28 cellular contexts compared by ENCODE assay signal in the genomic region with DNA sequence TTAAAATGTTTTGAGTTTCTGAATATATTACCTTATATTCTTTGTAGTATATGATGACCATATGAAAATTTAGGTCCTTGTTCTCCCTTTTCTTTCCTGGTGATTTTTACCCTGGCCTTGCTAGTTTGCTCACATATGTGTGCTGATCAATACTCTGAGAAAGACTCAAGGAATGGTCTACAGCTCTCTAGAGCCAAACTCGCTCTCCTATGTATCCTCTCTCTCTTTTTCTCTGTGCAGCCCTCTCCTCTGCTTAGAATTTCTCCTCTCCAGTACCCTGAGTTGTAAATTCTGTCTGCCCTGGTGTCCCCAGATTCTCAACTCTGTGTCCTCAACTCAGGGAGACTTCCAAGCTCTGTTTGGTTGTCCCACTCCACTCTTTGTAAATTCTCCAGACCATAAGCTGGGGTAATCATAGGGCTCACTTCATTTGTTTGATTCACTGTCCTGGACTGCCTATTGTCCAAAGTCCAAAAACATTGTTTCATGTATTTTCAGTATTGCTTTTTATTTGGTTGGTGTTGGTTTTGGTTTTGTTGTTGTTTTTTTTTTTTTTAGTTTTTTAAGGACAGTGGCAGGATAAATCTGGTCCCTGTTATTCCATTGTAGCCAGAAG. TPM values are rescaled to one million over a fixed set of nuclear protein-coding genes. Genes with fewer than 3 reads are reported as not detected.
"Had no signal": no experiment of that assay in that cellular context is flagged by ENCODE, and none has a peak within 500 bp of the region (broad histone marks: within the 10 kb centered on the region; RNA-seq: fewer than 3 reads in every experiment).

No MANE protein-coding gene starts in this region.

- H3K4me3 Mint-ChIP-seq: activated CD4-positive, alpha-beta memory T cell treated with anti-CD3 and anti-CD28 coated beads, Interleukin-2, amount 10 ng/mL, durations not matched to agents 7 days and 5 days; activated CD4-positive, alpha-beta T cell treated with anti-CD3 and anti-CD28 coated beads for 36 hours; activated naive CD4-positive, alpha-beta T cell treated with anti-CD3 and anti-CD28 coated beads, Interleukin-2, amount 10 ng/mL, durations not matched to agents 7 days and 5 days; activated naive CD8-positive, alpha-beta T cell treated with anti-CD3 and anti-CD28 coated beads for 36 hours; activated T-cell treated with anti-CD3 and anti-CD28 coated beads, Interleukin-2, amount 50 U/mL, for 72 hours; T-helper 17 cell had no signal

- H3K4me1 Mint-ChIP-seq: activated CD4-positive, alpha-beta memory T cell treated with anti-CD3 and anti-CD28 coated beads, Interleukin-2, amount 10 ng/mL, durations not matched to agents 7 days and 5 days; activated CD4-positive, alpha-beta T cell treated with anti-CD3 and anti-CD28 coated beads for 36 hours; activated naive CD4-positive, alpha-beta T cell treated with anti-CD3 and anti-CD28 coated beads, Interleukin-2, amount 10 ng/mL, durations not matched to agents 7 days and 5 days; activated naive CD8-positive, alpha-beta T cell treated with anti-CD3 and anti-CD28 coated beads for 36 hours; T-helper 17 cell had no signal

- H3K27me3 Mint-ChIP-seq: activated CD4-positive, alpha-beta memory T cell treated with anti-CD3 and anti-CD28 coated beads, Interleukin-2, amount 10 ng/mL, durations not matched to agents 7 days and 5 days; activated CD4-positive, alpha-beta T cell treated with anti-CD3 and anti-CD28 coated beads for 36 hours; activated naive CD4-positive, alpha-beta T cell treated with anti-CD3 and anti-CD28 coated beads, Interleukin-2, amount 10 ng/mL, durations not matched to agents 7 days and 5 days; activated naive CD8-positive, alpha-beta T cell treated with anti-CD3 and anti-CD28 coated beads for 36 hours; T-helper 17 cell had no signal

- H3K36me3 Mint-ChIP-seq: activated naive CD8-positive, alpha-beta T cell treated with anti-CD3 and anti-CD28 coated beads for 36 hours had no signal

- ATAC-seq: activated CD4-positive, alpha-beta T cell treated with anti-CD3 and anti-CD28 coated beads for 36 hours; activated T-cell treated with anti-CD3 and anti-CD28 coated beads, Interleukin-2, amount 50 U/mL, for 72 hours; PC-3; T-helper 17 cell had no signal

- DNase-seq: activated CD4-positive, alpha-beta memory T cell treated with anti-CD3 and anti-CD28 coated beads, Interleukin-2, amount 10 ng/mL, durations not matched to agents 7 days and 5 days; activated CD4-positive, alpha-beta T cell treated with anti-CD3 and anti-CD28 coated beads for 36 hours; activated CD4-positive, alpha-beta T cell treated with anti-CD3 and anti-CD28 coated beads, Interleukin-2, amount 50 U/mL, for 1 hour; activated CD8-positive, alpha-beta memory T cell treated with anti-CD3 and anti-CD28 coated beads, Interleukin-2, amount 50 U/mL, for 4 hours; activated gamma-delta T cell treated with Interleukin-2 at 50 U/mL for 16 hours; activated naive CD4-positive, alpha-beta T cell treated with anti-CD3 and anti-CD28 coated beads, Interleukin-2, amount 10 ng/mL, durations not matched to agents 7 days and 5 days; activated naive CD8-positive, alpha-beta T cell treated with anti-CD3 and anti-CD28 coated beads for 36 hours; activated T-cell treated with anti-CD3 and anti-CD28 coated beads, Interleukin-2, amount 50 U/mL, for 72 hours; cerebellar nuclear complex; Karpas-422; NCI-H1092; NCI-H1417 treated with DMSO at 0.1 percent for 48 hours; NCI-H1694; NCI-H2029; NCI-H2107; NCI-H2171 treated with DMSO at 0.1 percent for 48 hours; NCI-H345; NCI-H510A; NCI-H526 treated with DMSO at 0.1 percent for 48 hours; NCI-H82; NK-92 treated with Interleukin-12 subunit alpha and Interleukin-12 subunit beta, amount 100 ng/mL, for 24 hours; PC-3; SHP77 treated with DMSO at 0.1 percent for 48 hours; T-helper 17 cell; T-helper 9 cell had no signal

- H3K27ac Mint-ChIP-seq: activated CD4-positive, alpha-beta memory T cell treated with anti-CD3 and anti-CD28 coated beads, Interleukin-2, amount 10 ng/mL, durations not matched to agents 7 days and 5 days; activated CD4-positive, alpha-beta T cell treated with anti-CD3 and anti-CD28 coated beads for 36 hours; activated naive CD4-positive, alpha-beta T cell treated with anti-CD3 and anti-CD28 coated beads, Interleukin-2, amount 10 ng/mL, durations not matched to agents 7 days and 5 days; activated naive CD8-positive, alpha-beta T cell treated with anti-CD3 and anti-CD28 coated beads for 36 hours; activated T-cell treated with anti-CD3 and anti-CD28 coated beads, Interleukin-2, amount 50 U/mL, for 72 hours; activated T-helper 2 cell treated with anti-CD3 and anti-CD28 coated beads, Interferon-gamma antibody, Interleukin-2, Interleukin-4, amounts not matched to agents 10 μg/mL and 5 μg/mL and 100 μg/mL, durations not matched to agents 14 hours and 24 hours and 36 hours; T-helper 17 cell had no signal

RNA-seq across cellular contexts. Expression of a gene that starts 41.0 kb away (rescaled TPM):
- total RNA-seq: activated CD4-positive, alpha-beta memory T cell treated with anti-CD3 and anti-CD28 coated beads, Interleukin-2, amount 10 ng/mL, durations not matched to agents 7 days and 5 days; activated naive CD8-positive, alpha-beta T cell treated with anti-CD3 and anti-CD28 coated beads for 36 hours; cardiac septum; T-helper 17 cell had no signal

RNA-seq across cellular contexts. Expression of a gene that starts 41.4 kb away (rescaled TPM):
- total RNA-seq: activated CD4-positive, alpha-beta memory T cell treated with anti-CD3 and anti-CD28 coated beads, Interleukin-2, amount 10 ng/mL, durations not matched to agents 7 days and 5 days; activated CD4-positive, alpha-beta T cell treated with anti-CD3 and anti-CD28 coated beads for 36 hours; activated naive CD8-positive, alpha-beta T cell treated with anti-CD3 and anti-CD28 coated beads for 36 hours; activated T-cell treated with anti-CD3 and anti-CD28 coated beads, Interleukin-2, amount 50 U/mL, for 72 hours; activated T-helper 2 cell treated with anti-CD3 and anti-CD28 coated beads, Interferon-gamma antibody, Interleukin-2, Interleukin-4, amounts not matched to agents 10 μg/mL and 5 μg/mL and 100 μg/mL, durations not matched to agents 14 hours and 24 hours and 36 hours; SK-MEL-5; T-helper 17 cell had no signal
